ENCODE assay signal across 12 cellular contexts in genomic region chr7:154072408-154073181, GRCh38. TPM values are rescaled to one million over a fixed set of nuclear protein-coding genes. Genes with fewer than 3 reads are reported as not detected.
"Had no signal": no experiment of that assay in that cellular context is flagged by ENCODE, and none has a peak within 500 bp of the region (broad histone marks: within the 10 kb centered on the region; RNA-seq: fewer than 3 reads in every experiment).

No MANE protein-coding gene starts in this region.

RNA-seq across cellular contexts. Expression of gene DPP6, which starts 20.4 kb away (rescaled TPM):
- total RNA-seq: activated CD4-positive, alpha-beta T cell treated with anti-CD3 and anti-CD28 coated beads for 36 hours; activated CD4-positive, alpha-beta T cell treated with anti-CD3 and anti-CD28 coated beads, Interleukin-2, amount 10 ng/mL, durations not matched to agents 7 days and 5 days; activated CD8-positive, alpha-beta T cell treated with anti-CD3 and anti-CD28 coated beads, Interleukin-2, amount 10 ng/mL, durations not matched to agents 7 days and 5 days; activated naive CD8-positive, alpha-beta T cell treated with anti-CD3 and anti-CD28 coated beads, Interleukin-2, amount 10 ng/mL, durations not matched to agents 7 days and 5 days; activated T-helper 2 cell treated with anti-CD3 and anti-CD28 coated beads, Interferon-gamma antibody, Interleukin-2, Interleukin-4, amounts not matched to agents 10 μg/mL and 5 μg/mL and 100 μg/mL, durations not matched to agents 14 hours and 24 hours and 36 hours; cardiac septum; chondrocyte; LHCN-M2; PC-3; T-cell; T-helper 17 cell; WTC11 had no signal
